ENCODE assay signal across 8 cellular contexts in the genomic region with DNA sequence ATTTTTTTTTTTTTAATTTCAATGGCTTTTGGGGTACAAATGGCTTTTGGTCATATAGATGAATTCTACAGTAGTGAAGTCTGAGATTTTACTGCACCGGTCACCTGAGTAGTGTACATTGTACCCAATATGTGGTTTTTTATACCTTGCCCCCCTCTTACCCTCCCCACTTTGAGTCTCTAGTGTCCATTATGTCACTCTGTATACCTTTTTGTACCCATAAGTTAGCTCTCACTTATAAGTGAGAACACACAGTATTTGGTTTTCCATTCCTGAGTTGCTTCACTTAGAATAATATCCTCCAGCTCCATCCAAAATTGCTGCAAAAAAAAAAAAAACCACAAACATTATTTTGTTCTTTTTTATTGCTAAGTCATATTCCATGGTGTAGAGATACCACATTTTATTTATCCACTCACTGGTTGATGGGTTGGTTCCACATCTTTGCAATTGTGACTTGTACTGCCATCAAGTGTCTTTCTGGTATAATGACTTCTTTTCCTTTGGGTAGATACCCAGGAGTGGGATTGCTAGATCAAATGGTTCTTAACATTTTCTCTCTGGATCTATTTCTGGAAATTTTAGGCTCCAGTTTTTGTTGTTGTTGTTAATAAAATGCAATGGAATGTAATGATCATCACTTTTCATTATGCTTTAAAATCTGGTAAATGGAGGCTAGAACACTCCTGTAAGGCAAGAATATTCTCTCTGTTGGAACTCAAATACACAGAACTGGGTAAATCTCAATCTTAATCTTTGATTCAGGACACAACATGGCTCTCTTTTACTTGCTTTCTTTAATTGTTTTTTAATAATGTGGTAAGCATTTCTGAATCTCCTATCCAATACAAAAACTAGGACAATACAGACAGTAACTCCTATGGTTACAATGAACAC. TPM values are rescaled to one million over a fixed set of nuclear protein-coding genes. Genes with fewer than 3 reads are reported as not detected.
DNase-seq lines count a peak whose midpoint lies in the region; ATAC-seq and TF ChIP-seq lines count a peak whose summit lies in the region.

No MANE protein-coding gene starts in this region.

- TF ChIP-seq CTCF in OCI-LY7 (conservative IDR thresholded peaks at IDR 0.05; ENCODE audit: low read length) (peak; percentile 84), dorsolateral prefrontal cortex (IDR thresholded peaks at IDR 0.05 in 54 of 56, conservative IDR thresholded peaks at IDR 0.05 in 2 of 56; ENCODE audit: low read depth in 1 of 56, partially characterized antibody in 56 of 56) (peak in 46 of 56 donors; percentile 13 to 60 (median 39)), gastrocnemius medialis (IDR thresholded peaks at IDR 0.05 in 4 of 5, conservative IDR thresholded peaks at IDR 0.05 in 1 of 5) (peak in 1 of 5 experiments; percentile 33)

- DNase-seq in stimulated activated naive CD8-positive, alpha-beta T cell treated with anti-CD3 and anti-CD28 coated beads, Interleukin-15, Interleukin-2, amounts not matched to agents 100 U/mL and 50 U/mL, for 24 hours = no peak
- DNase-seq in OCI-LY7 (ENCODE audit: low spot score) = peak; percentile 72
- no peak for DNase-seq in dorsolateral prefrontal cortex
- no peak for DNase-seq in gastrocnemius medialis
- no peak for DNase-seq in germinal center (ENCODE audit: low spot score)
- DNase-seq in retina = no peak

- peaks cover 67% of the 10 kb centered on the region for H3K79me2 ChIP-seq in OCI-LY7 (ENCODE audit: insufficient read depth, low read depth, low read length)

- peaks cover 93% of the 10 kb centered on the region for H3K4me1 Mint-ChIP-seq in stimulated activated naive CD8-positive, alpha-beta T cell treated with anti-CD3 and anti-CD28 coated beads, Interleukin-15, Interleukin-2, amounts not matched to agents 100 ng/mL and 50 ng/mL, for 24 hours (ENCODE audit: low read depth)

- no peaks in the 10 kb centered on the region for H3K27me3 Mint-ChIP-seq in stimulated activated naive CD8-positive, alpha-beta T cell treated with anti-CD3 and anti-CD28 coated beads, Interleukin-15, Interleukin-2, amounts not matched to agents 100 ng/mL and 50 ng/mL, for 24 hours

- H3K4me1 ChIP-seq in OCI-LY7 (ENCODE audit: insufficient read depth, low read length, poor library complexity, severe bottlenecking) = peaks cover 89% of the 10 kb centered on the region
- H3K4me1 ChIP-seq in gastrocnemius medialis = peaks cover 57 to 74% of the 10 kb centered on the region in 2 donors

- no peaks in the 10 kb centered on the region for H3K9me3 ChIP-seq in OCI-LY7 (ENCODE audit: low read length)
- H3K9me3 ChIP-seq in gastrocnemius medialis = no peaks in the 10 kb centered on the region

- H4K20me1 ChIP-seq in OCI-LY7 (ENCODE audit: insufficient read depth, low read length) = no peaks in the 10 kb centered on the region

- no peak for ATAC-seq in stimulated activated naive CD8-positive, alpha-beta T cell treated with anti-CD3 and anti-CD28 coated beads, Interleukin-15, Interleukin-2, amounts not matched to agents 100 U/mL and 50 U/mL, for 24 hours
- ATAC-seq in gastrocnemius medialis (no peak), HG03097 (IDR thresholded peaks at IDR 0.05; ENCODE audit: low FRiP score, unreplicated experiment) (no peak)

- peaks cover 20% of the 10 kb centered on the region for H3K36me3 ChIP-seq in OCI-LY7 (ENCODE audit: insufficient read depth, low read length)
- H3K36me3 ChIP-seq in gastrocnemius medialis = peaks cover 0 to 82% of the 10 kb centered on the region in 2 donors

- POLR2A ChIA-PET in OCI-LY7 (lab: Charles Lee) = interaction anchor here (0.6 to 1.5 kb wide), 12 partner anchors 9 to 681 kb away, joined by 3 to 10 read pairs (median 4); a partner anchor contains a TSS

- H3K4me3 ChIP-seq in OCI-LY7 (ENCODE audit: low read depth, low read length, poor library complexity, severe bottlenecking) (no peak overlapping the region), dorsolateral prefrontal cortex (peak overlapping the region in 23 of 59 donors; percentile 1 to 89 (median 17)), gastrocnemius medialis (peak overlapping the region; percentile 0 to 95 (median 50))

- peak overlapping the region; percentile 91 for H3K4me2 ChIP-seq in OCI-LY7 (ENCODE audit: low read length)

- no peak overlapping the region for H2AFZ ChIP-seq in OCI-LY7 (ENCODE audit: low read length)

- CTCF ChIA-PET in OCI-LY7 (lab: Charles Lee; ENCODE audit: unreplicated experiment) = interaction anchor here (0.6 kb wide), 1 partner anchor 17 kb away, joined by 3 read pairs; no protein-coding TSS in a partner anchor

- peak in 1 of 2 donors; percentile 5 for TF ChIP-seq POLR2A in gastrocnemius medialis (IDR thresholded peaks at IDR 0.05)

- in situ Hi-C loops in gastrocnemius medialis (cut with MboI; ENCODE audit: low sequenced_read_pairs in 4 of 4) = no loop called here

- H3K27ac Mint-ChIP-seq in stimulated activated naive CD8-positive, alpha-beta T cell treated with anti-CD3 and anti-CD28 coated beads, Interleukin-15, Interleukin-2, amounts not matched to agents 100 ng/mL and 50 ng/mL, for 24 hours = peak overlapping the region; percentile 73

- intact Hi-C loops in OCI-LY7 (cut with micrococcal nuclease; ENCODE audit: unreplicated experiment) (loop anchor here (1.0 kb wide), 2 partner anchors 17 to 67 kb away; no protein-coding TSS in a partner anchor), dorsolateral prefrontal cortex (cut with DNase I) (no loop called here), gastrocnemius medialis (cut with DNase I; ENCODE audit: low total_unique reads) (no loop called here)

- peak overlapping the region; percentile 56 for H3K4me3 Mint-ChIP-seq in stimulated activated naive CD8-positive, alpha-beta T cell treated with anti-CD3 and anti-CD28 coated beads, Interleukin-15, Interleukin-2, amounts not matched to agents 100 ng/mL and 50 ng/mL, for 24 hours

- H3K9me3 Mint-ChIP-seq in stimulated activated naive CD8-positive, alpha-beta T cell treated with anti-CD3 and anti-CD28 coated beads, Interleukin-15, Interleukin-2, amounts not matched to agents 100 ng/mL and 50 ng/mL, for 24 hours = no peaks in the 10 kb centered on the region

- H3K36me3 Mint-ChIP-seq in stimulated activated naive CD8-positive, alpha-beta T cell treated with anti-CD3 and anti-CD28 coated beads, Interleukin-15, Interleukin-2, amounts not matched to agents 100 ng/mL and 50 ng/mL, for 24 hours (ENCODE audit: low read depth) = peaks cover 56% of the 10 kb centered on the region

- H3K9me2 ChIP-seq in OCI-LY7 (ENCODE audit: insufficient read depth, low read length) = no peaks in the 10 kb centered on the region

- H3K27ac ChIP-seq in OCI-LY7 (ENCODE audit: low read depth, low read length, poor library complexity, severe bottlenecking) = peak overlapping the region; percentile 97
- peak overlapping the region in 45 of 59 donors; percentile 2 to 100 (median 54) for H3K27ac ChIP-seq in dorsolateral prefrontal cortex
- peak overlapping the region; percentile 98 to 100 (median 100) for H3K27ac ChIP-seq in gastrocnemius medialis

- no TSS peak for BruUV-seq in OCI-LY7 (replicated peaks; lab: Mats Ljungman, UMichigan)

- no peaks in the 10 kb centered on the region for H3K27me3 ChIP-seq in dorsolateral prefrontal cortex
- no peaks in the 10 kb centered on the region for H3K27me3 ChIP-seq in gastrocnemius medialis

RNA-seq across cellular contexts. Expression of a gene that starts 10.3 kb away (rescaled TPM):
- 30.1 and 52.2 TPM in 2 replicates for total RNA-seq in OCI-LY7 (2014; rRNA removed; shearing (Covaris generic))
- total RNA-seq in OCI-LY7 (2022) = 390 and 440 TPM in 2 replicates
- total RNA-seq in dorsolateral prefrontal cortex = 1,000 to 10,000 TPM in 5 of 120 experiments, 100 to 1,000 TPM in 115; 106 to 1,508 (median 405) TPM
- 100 to 1,000 TPM in 1 of 4 donors, 10 to 100 TPM in 3; 24.1 to 472 (median 32.8) TPM for total RNA-seq in gastrocnemius medialis

RNA-seq across cellular contexts. Expression of a gene that starts 46.5 kb away (rescaled TPM):
- 36.7 and 55.8 TPM in 2 replicates for total RNA-seq in OCI-LY7 (2014; rRNA removed; shearing (Covaris generic))
- total RNA-seq in OCI-LY7 (2022) (31.5 and 37.6 TPM in 2 replicates), dorsolateral prefrontal cortex (10 to 100 TPM; 14.1 to 50.3 (median 21.7) TPM), gastrocnemius medialis (10 to 100 TPM; 11.5 to 51.7 (median 20.1) TPM)

RNA-seq across cellular contexts. Expression of a gene that starts 50.5 kb away (rescaled TPM):
- total RNA-seq in OCI-LY7 (2014; rRNA removed; shearing (Covaris generic)) = 5.9 and 7.0 TPM in 2 replicates
- 20.7 and 24.0 TPM in 2 replicates for total RNA-seq in OCI-LY7 (2022)
- total RNA-seq in dorsolateral prefrontal cortex = 10 to 100 TPM in 51 of 120 experiments, 1 to 10 TPM in 69; 3.6 to 18.2 (median 9.0) TPM
- 10 to 100 TPM in 1 of 4 donors, 1 to 10 TPM in 3; 2.6 to 12.4 (median 5.6) TPM for total RNA-seq in gastrocnemius medialis
